In the genomic region with DNA sequence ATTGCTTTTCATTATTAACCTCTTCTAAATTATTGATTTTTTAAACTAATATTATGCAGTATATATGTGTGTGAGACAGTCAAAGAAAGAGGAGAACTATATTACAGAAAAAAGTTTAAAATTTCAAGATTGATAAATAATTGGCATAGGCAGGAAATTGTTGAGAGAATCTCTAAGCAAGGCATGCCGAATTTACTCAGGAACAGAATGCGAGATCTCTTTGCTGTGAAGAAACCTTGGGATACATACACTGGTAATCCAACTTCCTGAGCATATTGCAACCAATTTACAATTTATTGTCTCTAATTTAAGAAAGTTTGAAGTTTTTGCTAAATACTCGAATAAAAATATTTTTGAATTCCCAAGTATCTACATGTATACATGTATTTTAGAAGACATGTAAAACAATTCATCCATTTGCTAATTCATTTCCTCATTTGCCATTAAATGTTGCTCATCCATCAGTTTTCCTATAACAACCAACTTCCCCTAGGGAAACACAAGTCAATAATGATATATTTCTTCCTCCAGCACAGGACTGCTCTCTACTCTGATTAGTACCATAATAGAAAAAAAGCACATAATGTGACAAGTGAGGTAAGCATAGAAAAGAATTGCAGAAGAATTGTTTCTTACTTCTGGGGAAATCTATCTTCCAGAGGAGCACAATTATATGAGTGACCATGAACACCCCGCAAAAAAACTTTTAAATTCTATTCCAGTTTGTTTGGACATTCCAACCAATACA, we compare ENCODE assay signal across 1 cellular context.
TF ChIP-seq lines count a peak whose summit lies in the region.

No MANE protein-coding gene starts in this region.

TF ChIP-seq in K562, 482 proteins besides CTCF, POLR2A, EP300 and RAD21:
- no peak for TF ChIP-seq EGR1 (conservative IDR thresholded peaks at IDR 0.05)
- TF ChIP-seq PML (IDR thresholded peaks at IDR 0.05; ENCODE audit: low read length), result no peak
- TF ChIP-seq SRSF1 (IDR thresholded peaks at IDR 0.05; ENCODE audit: low read depth, low read length), result no peak
- no peak for TF ChIP-seq POLR2H (tag; IDR thresholded peaks at IDR 0.05; ENCODE audit: low read depth)
- no peak for TF ChIP-seq EHMT2 (IDR thresholded peaks at IDR 0.05)
- TF ChIP-seq ILF3 (IDR thresholded peaks at IDR 0.05; ENCODE audit: borderline replicate concordance), result no peak
- TF ChIP-seq CTBP1 (IDR thresholded peaks at IDR 0.05; ENCODE audit: borderline replicate concordance), result no peak
- no peak for TF ChIP-seq ZNF3 (CRISPR knock-in tag; IDR thresholded peaks at IDR 0.05)
- TF ChIP-seq MBD2 (IDR thresholded peaks at IDR 0.05; ENCODE audit: borderline replicate concordance, low read depth), result no peak
- no peak for TF ChIP-seq PURB (CRISPR knock-in tag; IDR thresholded peaks at IDR 0.05; ENCODE audit: low read depth)
- TF ChIP-seq ERF (CRISPR knock-in tag; IDR thresholded peaks at IDR 0.05), result no peak
- TF ChIP-seq SMARCC2 (IDR thresholded peaks at IDR 0.05; ENCODE audit: low read depth), result no peak
- TF ChIP-seq, protein P1, sequence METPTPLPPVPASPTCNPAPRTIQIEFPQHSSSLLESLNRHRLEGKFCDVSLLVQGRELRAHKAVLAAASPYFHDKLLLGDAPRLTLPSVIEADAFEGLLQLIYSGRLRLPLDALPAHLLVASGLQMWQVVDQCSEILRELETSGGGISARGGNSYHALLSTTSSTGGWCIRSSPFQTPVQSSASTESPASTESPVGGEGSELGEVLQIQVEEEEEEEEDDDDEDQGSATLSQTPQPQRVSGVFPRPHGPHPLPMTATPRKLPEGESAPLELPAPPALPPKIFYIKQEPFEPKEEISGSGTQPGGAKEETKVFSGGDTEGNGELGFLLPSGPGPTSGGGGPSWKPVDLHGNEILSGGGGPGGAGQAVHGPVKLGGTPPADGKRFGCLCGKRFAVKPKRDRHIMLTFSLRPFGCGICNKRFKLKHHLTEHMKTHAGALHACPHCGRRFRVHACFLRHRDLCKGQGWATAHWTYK (CRISPR knock-in tag; IDR thresholded peaks at IDR 0.05), result no peak
- TF ChIP-seq ZNF133 (CRISPR knock-in tag; IDR thresholded peaks at IDR 0.05), result no peak
- TF ChIP-seq ZEB2 (IDR thresholded peaks at IDR 0.05), result no peak
- no peak for TF ChIP-seq MAFF (IDR thresholded peaks at IDR 0.05; ENCODE audit: low read length)
- no peak for TF ChIP-seq ZNF644 (tag; IDR thresholded peaks at IDR 0.05; ENCODE audit: low read depth)
- TF ChIP-seq ZNF584 (CRISPR knock-in tag; IDR thresholded peaks at IDR 0.05; ENCODE audit: low read depth), result no peak
- TF ChIP-seq, protein P2, sequence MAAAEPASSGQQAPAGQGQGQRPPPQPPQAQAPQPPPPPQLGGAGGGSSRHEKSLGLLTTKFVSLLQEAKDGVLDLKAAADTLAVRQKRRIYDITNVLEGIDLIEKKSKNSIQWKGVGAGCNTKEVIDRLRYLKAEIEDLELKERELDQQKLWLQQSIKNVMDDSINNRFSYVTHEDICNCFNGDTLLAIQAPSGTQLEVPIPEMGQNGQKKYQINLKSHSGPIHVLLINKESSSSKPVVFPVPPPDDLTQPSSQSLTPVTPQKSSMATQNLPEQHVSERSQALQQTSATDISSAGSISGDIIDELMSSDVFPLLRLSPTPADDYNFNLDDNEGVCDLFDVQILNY (CRISPR knock-in tag; IDR thresholded peaks at IDR 0.05), result no peak
- TF ChIP-seq ZZZ3 (IDR thresholded peaks at IDR 0.05), result no peak
